1 cellular context compared by ENCODE assay signal in the genomic region with DNA sequence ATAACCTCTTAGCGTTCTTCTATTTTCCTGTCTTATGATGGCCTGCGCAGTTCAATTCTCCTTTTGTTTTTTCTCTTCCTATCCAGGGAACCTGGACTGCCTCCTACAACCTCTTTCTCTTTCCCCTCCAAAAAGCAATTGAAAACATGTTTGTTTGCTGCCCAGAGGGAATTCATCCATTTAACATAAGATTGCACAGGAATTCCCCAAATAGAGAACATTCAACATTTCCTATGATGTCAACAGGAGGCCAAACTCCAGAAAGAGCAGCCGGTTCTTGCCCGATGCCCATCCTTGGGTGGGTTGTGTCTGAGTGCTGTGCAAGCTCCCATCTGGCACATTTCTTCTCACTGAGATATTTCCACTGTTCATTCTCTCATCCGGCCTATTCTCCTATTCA.
TF ChIP-seq lines count a peak whose summit lies in the region.

No MANE protein-coding gene starts in this region.

TF ChIP-seq in GM23338, 12 proteins besides CTCF, POLR2A, EP300 and RAD21 (continued from another document):
- TF ChIP-seq ZNF462 (CRISPR knock-in tag; IDR thresholded peaks at IDR 0.05): no peak
